ENCODE assay signal across 1 cellular context in the genomic region with DNA sequence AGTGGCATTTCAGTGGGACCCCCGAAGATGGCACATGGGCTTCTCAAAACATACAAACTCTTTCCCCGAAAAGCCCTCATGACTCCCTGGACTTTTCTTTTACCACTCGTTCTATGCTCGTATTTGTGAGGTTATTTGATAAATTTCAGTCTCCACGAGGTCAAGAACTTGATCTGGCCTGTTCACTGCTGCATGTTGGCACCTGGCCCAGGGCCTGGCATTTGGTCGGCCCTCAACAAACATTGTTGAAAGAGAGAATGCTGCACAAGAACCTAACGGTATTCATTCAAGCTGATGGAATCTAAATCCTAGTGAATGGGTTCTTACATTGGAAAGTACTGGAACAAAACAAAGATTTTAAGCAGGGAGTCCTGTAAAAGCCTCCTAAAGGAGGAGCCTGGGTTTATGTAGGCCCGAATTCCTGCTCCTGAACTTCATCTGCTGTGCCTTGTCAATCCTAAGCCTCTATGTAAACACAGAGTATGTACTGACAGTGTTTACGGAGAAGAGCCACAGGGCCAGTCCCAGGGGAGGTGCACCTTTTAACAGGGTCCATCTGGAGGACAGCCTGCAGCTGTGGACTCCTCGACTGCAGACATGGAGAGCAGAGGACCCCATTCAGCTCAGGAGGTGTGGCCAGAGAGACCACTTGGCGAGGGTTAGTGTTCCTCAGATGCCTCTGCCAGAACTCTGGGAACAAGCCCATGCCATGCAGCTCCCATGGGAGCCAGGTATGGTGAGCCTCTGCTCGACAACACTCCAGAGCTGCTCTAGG.
TF ChIP-seq lines count a peak whose summit lies in the region.

No MANE protein-coding gene starts in this region.

TF ChIP-seq in HepG2, 621 proteins besides CTCF, POLR2A, EP300 and RAD21 (continued from another document and continues in another):
- TF ChIP-seq PRDM10 (CRISPR knock-in tag; IDR thresholded peaks at IDR 0.05; ENCODE audit: low read depth) (no peak), STAG1 (CRISPR knock-in tag; IDR thresholded peaks at IDR 0.05) (peak; percentile 27), ZFYVE20 (CRISPR knock-in tag; IDR thresholded peaks at IDR 0.05; ENCODE audit: borderline replicate concordance, low read depth) (no peak), ZNF891 (CRISPR knock-in tag; IDR thresholded peaks at IDR 0.05) (no peak), ZNF772 (CRISPR knock-in tag; IDR thresholded peaks at IDR 0.05) (peak; percentile 90), KMT2A (CRISPR knock-in tag; IDR thresholded peaks at IDR 0.05) (peak; percentile 73; the same call in 1 of the 2 replicates), HNF1A (IDR thresholded peaks at IDR 0.05; ENCODE audit: low read depth) (no peak), HNF1A (CRISPR knock-in tag; IDR thresholded peaks at IDR 0.05; ENCODE audit: borderline replicate concordance) (peak; percentile 24; the same call in 1 of the 2 replicates), ZBTB42 (CRISPR knock-in tag; IDR thresholded peaks at IDR 0.05) (no peak), HDAC1 (CRISPR knock-in tag; IDR thresholded peaks at IDR 0.05) (peak; percentile 82), ZNF317 (CRISPR knock-in tag; IDR thresholded peaks at IDR 0.05) (peak; percentile 86), RARG (CRISPR knock-in tag; IDR thresholded peaks at IDR 0.05; ENCODE audit: low read depth) (no peak), ZC3H4 (CRISPR knock-in tag; IDR thresholded peaks at IDR 0.05; ENCODE audit: borderline replicate concordance) (no peak), PHF21A (CRISPR knock-in tag; IDR thresholded peaks at IDR 0.05) (peak; percentile 87), MLXIP (CRISPR knock-in tag; IDR thresholded peaks at IDR 0.05; ENCODE audit: borderline replicate concordance) (no peak), DBP (CRISPR knock-in tag; IDR thresholded peaks at IDR 0.05; ENCODE audit: not compliant biosample characterization) (no peak), ZNF337 (CRISPR knock-in tag; IDR thresholded peaks at IDR 0.05; ENCODE audit: borderline replicate concordance, low read depth) (no peak), ATF1 (CRISPR knock-in tag; IDR thresholded peaks at IDR 0.05) (no peak), ZNF768 (CRISPR knock-in tag; IDR thresholded peaks at IDR 0.05) (no peak), ZNF350 (CRISPR knock-in tag; IDR thresholded peaks at IDR 0.05; ENCODE audit: borderline replicate concordance, low read depth) (no peak), HMG20B (CRISPR knock-in tag; conservative IDR thresholded peaks at IDR 0.05) (peak; percentile 66; the same call in 1 of the 2 replicates), ZNF20 (CRISPR knock-in tag; IDR thresholded peaks at IDR 0.05) (no peak), MLX (CRISPR knock-in tag; IDR thresholded peaks at IDR 0.05) (no peak), ZNF703 (CRISPR knock-in tag; IDR thresholded peaks at IDR 0.05; ENCODE audit: borderline replicate concordance) (no peak), ZNF30 (CRISPR knock-in tag; IDR thresholded peaks at IDR 0.05) (no peak), CHD4 (IDR thresholded peaks at IDR 0.05; ENCODE audit: borderline replicate concordance, low read length) (no peak), FOXC1 (CRISPR knock-in tag; IDR thresholded peaks at IDR 0.05; ENCODE audit: borderline replicate concordance) (no peak), GLI4 (CRISPR knock-in tag; IDR thresholded peaks at IDR 0.05; ENCODE audit: borderline replicate concordance) (no peak), SETDB1 (CRISPR knock-in tag; IDR thresholded peaks at IDR 0.05; ENCODE audit: borderline replicate concordance) (no peak), KAT8 (CRISPR knock-in tag; IDR thresholded peaks at IDR 0.05) (peak; percentile 66; the same call in 1 of the 2 replicates), ZBTB10 (CRISPR knock-in tag; IDR thresholded peaks at IDR 0.05; ENCODE audit: borderline replicate concordance) (no peak), SP5 (CRISPR knock-in tag; IDR thresholded peaks at IDR 0.05; ENCODE audit: borderline replicate concordance, low read depth) (peak; percentile 68; the same call in 1 of the 2 replicates), ISL2 (CRISPR knock-in tag; IDR thresholded peaks at IDR 0.05) (peak; percentile 88), ZNF773 (CRISPR knock-in tag; IDR thresholded peaks at IDR 0.05; ENCODE audit: borderline replicate concordance) (no peak), RARA (CRISPR knock-in tag; IDR thresholded peaks at IDR 0.05) (peak; percentile 88), HDAC6 (IDR thresholded peaks at IDR 0.05; ENCODE audit: low read depth, low read length) (no peak)
- TF ChIP-seq, protein P1, sequence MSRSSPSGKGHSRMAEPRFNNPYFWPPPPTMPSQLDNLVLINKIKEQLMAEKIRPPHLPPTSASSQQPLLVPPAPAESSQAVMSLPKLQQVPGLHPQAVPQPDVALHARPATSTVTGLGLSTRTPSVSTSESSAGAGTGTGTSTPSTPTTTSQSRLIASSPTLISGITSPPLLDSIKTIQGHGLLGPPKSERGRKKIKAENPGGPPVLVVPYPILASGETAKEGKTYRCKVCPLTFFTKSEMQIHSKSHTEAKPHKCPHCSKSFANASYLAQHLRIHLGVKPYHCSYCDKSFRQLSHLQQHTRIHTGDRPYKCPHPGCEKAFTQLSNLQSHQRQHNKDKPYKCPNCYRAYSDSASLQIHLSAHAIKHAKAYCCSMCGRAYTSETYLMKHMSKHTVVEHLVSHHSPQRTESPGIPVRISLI (CRISPR knock-in tag; IDR thresholded peaks at IDR 0.05; ENCODE audit: borderline replicate concordance) = 0 out of 2 replicates have a peak, but pooled peaks have one; percentile 47
- TF ChIP-seq, protein P2, sequence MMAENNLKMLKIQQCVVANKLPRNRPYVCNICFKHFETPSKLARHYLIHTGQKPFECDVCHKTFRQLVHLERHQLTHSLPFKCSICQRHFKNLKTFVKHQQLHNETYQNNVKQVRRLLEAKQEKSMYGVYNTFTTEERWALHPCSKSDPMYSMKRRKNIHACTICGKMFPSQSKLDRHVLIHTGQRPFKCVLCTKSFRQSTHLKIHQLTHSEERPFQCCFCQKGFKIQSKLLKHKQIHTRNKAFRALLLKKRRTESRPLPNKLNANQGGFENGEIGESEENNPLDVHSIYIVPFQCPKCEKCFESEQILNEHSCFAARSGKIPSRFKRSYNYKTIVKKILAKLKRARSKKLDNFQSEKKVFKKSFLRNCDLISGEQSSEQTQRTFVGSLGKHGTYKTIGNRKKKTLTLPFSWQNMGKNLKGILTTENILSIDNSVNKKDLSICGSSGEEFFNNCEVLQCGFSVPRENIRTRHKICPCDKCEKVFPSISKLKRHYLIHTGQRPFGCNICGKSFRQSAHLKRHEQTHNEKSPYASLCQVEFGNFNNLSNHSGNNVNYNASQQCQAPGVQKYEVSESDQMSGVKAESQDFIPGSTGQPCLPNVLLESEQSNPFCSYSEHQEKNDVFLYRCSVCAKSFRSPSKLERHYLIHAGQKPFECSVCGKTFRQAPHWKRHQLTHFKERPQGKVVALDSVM (CRISPR knock-in tag; IDR thresholded peaks at IDR 0.05) = no peak; the same call in 1 of the 2 replicates
